Comparison of ENCODE assay signal across 27 cellular contexts in genomic region chr1:11697188-11697892, GRCh38. TPM values are rescaled to one million over a fixed set of nuclear protein-coding genes. Genes with fewer than 3 reads are reported as not detected.
DNase-seq lines count a peak whose midpoint lies in the region; ATAC-seq, FAIRE-seq and TF ChIP-seq lines count a peak whose summit lies in the region.
"Had no signal": no experiment of that assay in that cellular context is flagged by ENCODE, and none has a peak within 500 bp of the region (broad histone marks: within the 10 kb centered on the region; RNA-seq: fewer than 3 reads in every experiment).

No MANE protein-coding gene starts in this region.

- H3K27me3 ChIP-seq in BLaER1, result no peaks in the 10 kb centered on the region
- H3K27me3 ChIP-seq in K562 (ENCODE audit: control insufficient read depth in 2 of 2, insufficient read depth in 2 of 2, low read length in 2 of 2), result peaks cover 0 to 5% of the 10 kb centered on the region in 2 experiments; a peak in 1 of 5 replicates
- peaks cover 0 to 6% of the 10 kb centered on the region in 2 donors for H3K27me3 ChIP-seq in body of pancreas

- DNase-seq in HUDEP-2 (lab: John Stamatoyannopoulos, UW; ENCODE audit: unreplicated experiment in 76 of 76), result peak in 51 of 76 experiments; percentile 3 to 73 (median 35)
- DNase-seq in K562 (ENCODE audit: extremely low read depth in 1 of 4, low spot score in 3 of 4), result peak; percentile 83 to 90 (median 88)
- peak; percentile 74 to 88 for DNase-seq in erythroblast (lab: John Stamatoyannopoulos, UW)
- DNase-seq in body of pancreas, result no peak
- no peak for DNase-seq in HTR-8/SVneo (ENCODE audit: insufficient read length, low spot score)
- no peak for DNase-seq in RCC 7860 (ENCODE audit: low spot score)
- DNase-seq: 8988T; ACHN; BE2C; CD4-positive, CD25-positive, alpha-beta regulatory T cell; DMS79; EL; GDM1; Karpas-422; NCI-H1092; NCI-H1417 treated with DMSO at 0.1 percent for 48 hours; NCI-H187 treated with DMSO at 0.1 percent for 48 hours; NCI-H2171 treated with DMSO at 0.1 percent for 48 hours; NCI-H345; NCI-H510A treated with DMSO at 0.1 percent for 48 hours; PC-3; Right ventricle myocardium superior; T-cell had no signal

- CTCF ChIA-PET in K562 (lab: Yijun Ruan, JAX; ENCODE audit: low intra/inter-chr PET ratio), result no interaction called here

- H3K9ac ChIP-seq in BLaER1 (peak overlapping the region; percentile 32; the same call in 1 of the 2 replicates), K562 (ENCODE audit: insufficient read depth in 1 of 2, low read depth in 2 of 2, low read length in 2 of 2) (peak overlapping the region in 1 of 2 experiments; percentile 31; a peak in 1 of 4 replicates)

- no peak overlapping the region for H2AFZ ChIP-seq in K562 (ENCODE audit: low read depth, low read length)

- peaks cover 100% of the 10 kb centered on the region for H3K4me1 ChIP-seq in BLaER1
- H3K4me1 ChIP-seq in K562 (replicated peaks in 1 of 2; ENCODE audit: control insufficient read depth in 2 of 2, insufficient read depth in 2 of 2, low read length in 2 of 2), result peaks cover 47 to 63% of the 10 kb centered on the region in 2 experiments
- H3K4me1 ChIP-seq in body of pancreas, result no peaks in the 10 kb centered on the region
- H3K4me1 ChIP-seq: BE2C had no signal

- peaks cover 30% of the 10 kb centered on the region for H3K36me3 ChIP-seq in BLaER1
- no peaks in the 10 kb centered on the region for H3K36me3 ChIP-seq in K562 (ENCODE audit: control insufficient read depth, insufficient read depth, low read length)
- H3K36me3 ChIP-seq in body of pancreas (replicated peaks in 1 of 2; ENCODE audit: insufficient read depth in 1 of 2, low read depth in 2 of 2), result no peaks in the 10 kb centered on the region
- H3K36me3 ChIP-seq: BE2C had no signal

- H3K27ac ChIP-seq in BLaER1 (no peak overlapping the region), K562 (ENCODE audit: extremely low read depth, low read depth, low read length) (no peak overlapping the region), body of pancreas (no peak overlapping the region)

- peak; percentile 67 for TF ChIP-seq EP300 in K562 (IDR thresholded peaks at IDR 0.05; ENCODE audit: low read length)

- no TSS peak for BruUV-seq in K562 (replicated peaks; lab: Mats Ljungman, UMichigan)

- 0 out of 4 replicates have a peak, but pooled peaks of 1 of the 2 experiments have one; percentile 28 for TF ChIP-seq RAD21 in K562 (CRISPR knock-in tag; conservative IDR thresholded peaks at IDR 0.05 in 1 of 2, IDR thresholded peaks at IDR 0.05 in 1 of 2)

- peak; percentile 71 for ATAC-seq in K562
- no peak for ATAC-seq in body of pancreas
- ATAC-seq in HG03565 (IDR thresholded peaks at IDR 0.05; ENCODE audit: unreplicated experiment), result no peak
- ATAC-seq: GM12878, PC-3, T-cell had no signal

- no peaks in the 10 kb centered on the region for H3K79me2 ChIP-seq in K562 (ENCODE audit: control insufficient read depth, insufficient read depth, low read length)

- H4K20me1 ChIP-seq in BLaER1 (peaks cover 100% of the 10 kb centered on the region), K562 (replicated peaks; ENCODE audit: control insufficient read depth, insufficient read depth, low read length) (no peaks in the 10 kb centered on the region)

- intact Hi-C loops in K562 (cut with micrococcal nuclease), result no loop called here
- intact Hi-C loops in body of pancreas (cut with DNase I), result no loop called here

- H3K4me3 ChIP-seq in BLaER1, result no peak overlapping the region
- no peak overlapping the region for H3K4me3 ChIP-seq in K562
- H3K4me3 ChIP-seq in body of pancreas, result no peak overlapping the region
- H3K4me3 ChIP-seq: GM12878 had no signal

- in situ Hi-C loops in K562 (cut with MboI), result no loop called here

- WGBS in K562 (ENCODE audit: insufficient coverage, low coverage, missing lambda C conversion rate), result 51% methylated on average over 8 of the region's 8 CpGs
- WGBS in body of pancreas, 2 donors, result 37 to 64% methylated on average over 4 to 8 of the region's 8 CpGs

- H3K4me2 ChIP-seq in BLaER1, result peak overlapping the region; percentile 97
- H3K4me2 ChIP-seq in K562 (ENCODE audit: insufficient read depth, low read length), result 0 out of 2 replicates have a peak overlapping the region, but pooled peaks have one; percentile 9

- H3K9me3 ChIP-seq in BLaER1, result no peaks in the 10 kb centered on the region
- no peaks in the 10 kb centered on the region for H3K9me3 ChIP-seq in K562 (replicated peaks; ENCODE audit: control insufficient read depth, insufficient read depth, low read depth, low read length)
- H3K9me3 ChIP-seq in body of pancreas, result no peaks in the 10 kb centered on the region
- H3K9me3 ChIP-seq: BE2C had no signal

- TF ChIP-seq CTCF in K562 (IDR thresholded peaks at IDR 0.05 in 2 of 3, conservative IDR thresholded peaks at IDR 0.05 in 1 of 3; ENCODE audit: insufficient read depth in 2 of 3, low read depth in 1 of 3, low read length in 3 of 3) (peak in 1 of 3 experiments; percentile 21; a peak in 1 of 6 replicates), body of pancreas (IDR thresholded peaks at IDR 0.05) (no peak)

- TF ChIP-seq POLR2A in K562 (conservative IDR thresholded peaks at IDR 0.05) (no peak), erythroblast (IDR thresholded peaks at IDR 0.05; ENCODE audit: low read length) (no peak), body of pancreas (IDR thresholded peaks at IDR 0.05) (no peak)

- peak; percentile 93 for FAIRE-seq in K562 (lab: Jason Lieb, UNC)
- FAIRE-seq in HTR-8/SVneo (lab: Jason Lieb, UNC), result no peak
- FAIRE-seq in RCC 7860 (lab: Jason Lieb, UNC), result no peak
- FAIRE-seq: GM12878 had no signal

- POLR2A ChIA-PET in K562 (lab: Yijun Ruan, JAX), result interaction anchor here (0.7 to 2.5 kb wide), 11 partner anchors 8 to 211 kb away, joined by 3 to 9 read pairs (median 4); partner anchors contain the start of gene FBXO6

- no peaks in the 10 kb centered on the region for H3K9me1 ChIP-seq in K562 (ENCODE audit: control insufficient read depth, insufficient read depth, low read length)

RNA-seq across cellular contexts. Expression of gene DRAXIN, which starts 5.8 kb away (rescaled TPM):
- total RNA-seq in K562 (2011; cell fraction: chromatin; rRNA removed; ENCODE audit: low replicate concordance), result not detected in 2 replicates
- total RNA-seq in K562 (2011; cell fraction: nucleolus; rRNA removed), result not detected in 2 replicates
- not detected in 2 replicates for total RNA-seq in K562 (2011; cell fraction: nucleoplasm; rRNA removed)
- total RNA-seq in K562 (2014; rRNA removed) (not detected in 2 replicates), K562 (2014; rRNA removed; fragmentation: Illumina TruSeq; extraction: Trizol) (0.04 TPM in 1 of 2 replicates, not detected in the other), K562 (2015; rRNA removed; fragmentation: Illumina TruSeq; extraction: Trizol) (under 0.01 TPM in 1 of 2 replicates, not detected in the other), K562 (2021) (not detected in 2 replicates), body of pancreas (not detected)
- polyA plus RNA-seq in K562 (2011; rRNA removed) (0.01 TPM in 1 of 2 replicates, not detected in the other), K562 (2014; fragmentation: Illumina TruSeq; extraction: Trizol) (not detected in 2 replicates), K562 (2014; fragmentation: Nextera tagmentation; extraction: Ambion mirVana) (under 1 TPM in 1 of 2 experiments, not detected in 1; 0.01 TPM), K562 (2014; rRNA removed) (0.01 TPM in 1 of 2 replicates, not detected in the other)
- 0.01 TPM in 1 of 2 replicates, not detected in the other for polyA plus RNA-seq in K562 (2011; cell fraction: cytosol; rRNA removed)
- polyA plus RNA-seq in K562 (2011; cell fraction: nucleus; rRNA removed), result not detected in 2 replicates
- 0.01 TPM in 2 replicates for polyA plus RNA-seq in K562 (2012)
- polyA minus RNA-seq in K562 (2011; rRNA and poly(A)+ RNA removed), result not detected in 2 replicates
- polyA minus RNA-seq in K562 (2011; cell fraction: cytosol; rRNA and poly(A)+ RNA removed), result not detected in 2 replicates
- not detected in 2 replicates for polyA minus RNA-seq in K562 (2011; cell fraction: nucleus; rRNA and poly(A)+ RNA removed)
- total RNA-seq: CD4-positive, CD25-positive, alpha-beta regulatory T cell; H4 had no signal

RNA-seq across cellular contexts. Expression of gene MAD2L2, which starts 16.4 kb away (rescaled TPM):
- 61.6 and 182 TPM in 2 replicates for total RNA-seq in K562 (2011; cell fraction: chromatin; rRNA removed; ENCODE audit: low replicate concordance)
- 209 and 213 TPM in 2 replicates for total RNA-seq in K562 (2011; cell fraction: nucleolus; rRNA removed)
- total RNA-seq in K562 (2011; cell fraction: nucleoplasm; rRNA removed), result 129 and 143 TPM in 2 replicates
- total RNA-seq in K562 (2014; rRNA removed), result 286 and 326 TPM in 2 replicates
- 69.7 and 100 TPM in 2 replicates for total RNA-seq in K562 (2014; rRNA removed; fragmentation: Illumina TruSeq; extraction: Trizol)
- total RNA-seq in K562 (2015; rRNA removed; fragmentation: Illumina TruSeq; extraction: Trizol), result 143 TPM in 2 replicates
- total RNA-seq in K562 (2021), result 211 and 212 TPM in 2 replicates
- 138 and 190 TPM in 2 replicates for polyA plus RNA-seq in K562 (2011; rRNA removed)
- polyA plus RNA-seq in K562 (2011; cell fraction: cytosol; rRNA removed), result 297 and 419 TPM in 2 replicates
- 289 and 315 TPM in 2 replicates for polyA plus RNA-seq in K562 (2011; cell fraction: nucleus; rRNA removed)
- 217 and 239 TPM in 2 replicates for polyA plus RNA-seq in K562 (2012)
- 185 and 189 TPM in 2 replicates for polyA plus RNA-seq in K562 (2014; fragmentation: Illumina TruSeq; extraction: Trizol)
- polyA plus RNA-seq in K562 (2014; fragmentation: Nextera tagmentation; extraction: Ambion mirVana), result 10 to 100 TPM; 12.4 to 25.9 TPM
- polyA plus RNA-seq in K562 (2014; rRNA removed), result 270 and 279 TPM in 2 replicates
- polyA minus RNA-seq in K562 (2011; rRNA and poly(A)+ RNA removed), result 95.3 and 109 TPM in 2 replicates
- polyA minus RNA-seq in K562 (2011; cell fraction: cytosol; rRNA and poly(A)+ RNA removed), result 94.6 and 115 TPM in 2 replicates
- 71.6 and 96.6 TPM in 2 replicates for polyA minus RNA-seq in K562 (2011; cell fraction: nucleus; rRNA and poly(A)+ RNA removed)
- 10 to 100 TPM in 1 of 2 donors, 1 to 10 TPM in 1; 6.9 to 31.6 TPM for total RNA-seq in body of pancreas

RNA-seq across cellular contexts. Expression of gene FBXO6, which starts 33.3 kb away (rescaled TPM):
- 3.1 and 10.3 TPM in 2 replicates for total RNA-seq in K562 (2011; cell fraction: chromatin; rRNA removed; ENCODE audit: low replicate concordance)
- 13.0 and 14.1 TPM in 2 replicates for total RNA-seq in K562 (2011; cell fraction: nucleolus; rRNA removed)
- 7.6 and 11.3 TPM in 2 replicates for total RNA-seq in K562 (2011; cell fraction: nucleoplasm; rRNA removed)
- 44.1 and 44.9 TPM in 2 replicates for total RNA-seq in K562 (2014; rRNA removed)
- 9.6 and 15.2 TPM in 2 replicates for total RNA-seq in K562 (2014; rRNA removed; fragmentation: Illumina TruSeq; extraction: Trizol)
- total RNA-seq in K562 (2015; rRNA removed; fragmentation: Illumina TruSeq; extraction: Trizol), result 23.8 and 24.5 TPM in 2 replicates
- 23.2 and 24.9 TPM in 2 replicates for total RNA-seq in K562 (2021)
- 35.2 and 64.0 TPM in 2 replicates for polyA plus RNA-seq in K562 (2011; rRNA removed)
- 96.3 and 104 TPM in 2 replicates for polyA plus RNA-seq in K562 (2011; cell fraction: cytosol; rRNA removed)
- 14.1 and 20.6 TPM in 2 replicates for polyA plus RNA-seq in K562 (2011; cell fraction: nucleus; rRNA removed)
- polyA plus RNA-seq in K562 (2012), result 26.0 and 39.2 TPM in 2 replicates
- polyA plus RNA-seq in K562 (2014; fragmentation: Illumina TruSeq; extraction: Trizol), result 34.1 and 34.7 TPM in 2 replicates
- 10 to 100 TPM; 10.6 to 16.4 TPM for polyA plus RNA-seq in K562 (2014; fragmentation: Nextera tagmentation; extraction: Ambion mirVana)
- polyA plus RNA-seq in K562 (2014; rRNA removed), result 45.8 and 49.6 TPM in 2 replicates
- 15.9 and 20.2 TPM in 2 replicates for polyA minus RNA-seq in K562 (2011; rRNA and poly(A)+ RNA removed)
- 14.4 and 33.6 TPM in 2 replicates for polyA minus RNA-seq in K562 (2011; cell fraction: cytosol; rRNA and poly(A)+ RNA removed)
- polyA minus RNA-seq in K562 (2011; cell fraction: nucleus; rRNA and poly(A)+ RNA removed), result 6.2 and 9.4 TPM in 2 replicates
- total RNA-seq in body of pancreas, result 1 to 10 TPM; 6.3 to 7.5 TPM

RNA-seq across cellular contexts. Expression of gene AGTRAP, which starts 38.6 kb away (rescaled TPM):
- 54.8 and 123 TPM in 2 replicates for total RNA-seq in K562 (2011; cell fraction: chromatin; rRNA removed; ENCODE audit: low replicate concordance)
- total RNA-seq in K562 (2011; cell fraction: nucleolus; rRNA removed), result 175 TPM in 2 replicates
- 116 and 126 TPM in 2 replicates for total RNA-seq in K562 (2011; cell fraction: nucleoplasm; rRNA removed)
- 89.3 and 118 TPM in 2 replicates for total RNA-seq in K562 (2014; rRNA removed)
- 15.5 and 26.8 TPM in 2 replicates for total RNA-seq in K562 (2014; rRNA removed; fragmentation: Illumina TruSeq; extraction: Trizol)
- total RNA-seq in K562 (2015; rRNA removed; fragmentation: Illumina TruSeq; extraction: Trizol), result 53.7 and 57.5 TPM in 2 replicates
- total RNA-seq in K562 (2021), result 81.6 and 85.8 TPM in 2 replicates
- polyA plus RNA-seq in K562 (2011; rRNA removed), result 48.5 and 76.2 TPM in 2 replicates
- 121 and 255 TPM in 2 replicates for polyA plus RNA-seq in K562 (2011; cell fraction: cytosol; rRNA removed)
- 125 and 161 TPM in 2 replicates for polyA plus RNA-seq in K562 (2011; cell fraction: nucleus; rRNA removed)
- 83.4 and 188 TPM in 2 replicates for polyA plus RNA-seq in K562 (2012)
- 81.4 and 99.0 TPM in 2 replicates for polyA plus RNA-seq in K562 (2014; fragmentation: Illumina TruSeq; extraction: Trizol)
- polyA plus RNA-seq in K562 (2014; fragmentation: Nextera tagmentation; extraction: Ambion mirVana), result 10 to 100 TPM; 31.4 to 51.5 TPM
- polyA plus RNA-seq in K562 (2014; rRNA removed), result 105 TPM in 2 replicates
- polyA minus RNA-seq in K562 (2011; rRNA and poly(A)+ RNA removed), result 17.2 and 22.0 TPM in 2 replicates
- 47.0 and 66.3 TPM in 2 replicates for polyA minus RNA-seq in K562 (2011; cell fraction: cytosol; rRNA and poly(A)+ RNA removed)
- 18.8 and 20.9 TPM in 2 replicates for polyA minus RNA-seq in K562 (2011; cell fraction: nucleus; rRNA and poly(A)+ RNA removed)
- total RNA-seq in body of pancreas, result 10 to 100 TPM; 16.8 to 24.6 TPM

RNA-seq across cellular contexts. Expression of gene FBXO44, which starts 42.7 kb away (rescaled TPM):
- total RNA-seq in K562 (2011; cell fraction: chromatin; rRNA removed; ENCODE audit: low replicate concordance), result 25.1 and 57.8 TPM in 2 replicates
- 47.5 and 48.8 TPM in 2 replicates for total RNA-seq in K562 (2011; cell fraction: nucleolus; rRNA removed)
- total RNA-seq in K562 (2011; cell fraction: nucleoplasm; rRNA removed), result 32.2 and 35.3 TPM in 2 replicates
- total RNA-seq in K562 (2014; rRNA removed), result 11.6 and 14.7 TPM in 2 replicates
- 2.6 and 3.9 TPM in 2 replicates for total RNA-seq in K562 (2014; rRNA removed; fragmentation: Illumina TruSeq; extraction: Trizol)
- 6.1 and 6.7 TPM in 2 replicates for total RNA-seq in K562 (2015; rRNA removed; fragmentation: Illumina TruSeq; extraction: Trizol)
- 15.7 and 16.4 TPM in 2 replicates for total RNA-seq in K562 (2021)
- polyA plus RNA-seq in K562 (2011; rRNA removed), result 8.3 and 18.1 TPM in 2 replicates
- polyA plus RNA-seq in K562 (2011; cell fraction: cytosol; rRNA removed), result 18.0 and 19.5 TPM in 2 replicates
- 93.3 and 93.5 TPM in 2 replicates for polyA plus RNA-seq in K562 (2011; cell fraction: nucleus; rRNA removed)
- polyA plus RNA-seq in K562 (2012), result 11.8 and 19.7 TPM in 2 replicates
- 5.9 and 9.8 TPM in 2 replicates for polyA plus RNA-seq in K562 (2014; fragmentation: Illumina TruSeq; extraction: Trizol)
- polyA plus RNA-seq in K562 (2014; fragmentation: Nextera tagmentation; extraction: Ambion mirVana), result 1 to 10 TPM in 1 of 2 experiments, under 1 TPM in 1; 0.69 to 1.3 TPM
- 20.9 and 23.7 TPM in 2 replicates for polyA plus RNA-seq in K562 (2014; rRNA removed)
- 5.7 and 7.3 TPM in 2 replicates for polyA minus RNA-seq in K562 (2011; rRNA and poly(A)+ RNA removed)
- 3.5 and 14.7 TPM in 2 replicates for polyA minus RNA-seq in K562 (2011; cell fraction: cytosol; rRNA and poly(A)+ RNA removed)
- 29.5 and 46.7 TPM in 2 replicates for polyA minus RNA-seq in K562 (2011; cell fraction: nucleus; rRNA and poly(A)+ RNA removed)
- 10 to 100 TPM; 12.9 to 30.6 TPM for total RNA-seq in body of pancreas

Comparison
In these comparisons a context has a peak if more than half of its experiments do, and no peak if none do; other contexts are left out.
1. DNase-seq: peak in HUDEP-2 (51 of 76), K562 (4 of 4) and erythroblast (2 of 2); none in body of pancreas (0 of 4), HTR-8/SVneo (single experiment) and RCC 7860 (single experiment).